In genomic region chr17:4329838-4330237, GRCh38 we compare ENCODE assay signal across 12 cellular contexts. TPM values are rescaled to one million over a fixed set of nuclear protein-coding genes. Genes with fewer than 3 reads are reported as not detected.
DNase-seq lines count a peak whose midpoint lies in the region; ATAC-seq, FAIRE-seq and TF ChIP-seq lines count a peak whose summit lies in the region.
"Had no signal": no experiment of that assay in that cellular context is flagged by ENCODE, and none has a peak within 500 bp of the region (broad histone marks: within the 10 kb centered on the region; RNA-seq: fewer than 3 reads in every experiment).

No MANE protein-coding gene starts in this region.

- TF ChIP-seq CTCF in bronchial epithelial cell (IDR thresholded peaks at IDR 0.05; ENCODE audit: insufficient read depth, low read length, severe bottlenecking) = no peak
- TF ChIP-seq CTCF in mesothelial cell of epicardium (IDR thresholded peaks at IDR 0.05; ENCODE audit: unreplicated experiment) = no peak

- DNase-seq in AG20443 (ENCODE audit: low spot score) (peak; percentile 83), bronchial epithelial cell (ENCODE audit: low read depth) (peak; percentile 100), mesothelial cell of epicardium (ENCODE audit: low spot score in 2 of 2, unreplicated experiment in 2 of 2) (no peak), NAMALWA (ENCODE audit: low spot score) (no peak), medulla oblongata (ENCODE audit: extremely low spot score) (no peak), middle frontal gyrus (ENCODE audit: extremely low spot score, low spot score) (no peak)
- DNase-seq: DND-41, naive B cell, NCI-H1694 had no signal

- no peak overlapping the region for H3K4me3 ChIP-seq in HUES48 (ENCODE audit: low read depth, low read length)
- H3K4me3 ChIP-seq in bronchial epithelial cell (ENCODE audit: low read depth, low read length) = no peak overlapping the region
- H3K4me3 ChIP-seq: esophagus muscularis mucosa had no signal

- H3K27ac ChIP-seq in HUES48 (ENCODE audit: low read depth, low read length) = peak overlapping the region; percentile 37
- H3K27ac ChIP-seq: esophagus muscularis mucosa had no signal

- H3K4me3 Mint-ChIP-seq in mesothelial cell of epicardium = no peak overlapping the region
- H3K4me3 Mint-ChIP-seq: naive B cell had no signal

- FAIRE-seq in bronchial epithelial cell (lab: Jason Lieb, UNC) = peak; percentile 32

- no peaks in the 10 kb centered on the region for H3K9me3 ChIP-seq in HUES48 (ENCODE audit: control insufficient read depth, insufficient read depth, low read length)
- H3K9me3 ChIP-seq: esophagus muscularis mucosa had no signal

- H3K9ac ChIP-seq in HUES48 (ENCODE audit: low read depth, low read length) = no peak overlapping the region

- ATAC-seq in HG03460 (IDR thresholded peaks at IDR 0.05; ENCODE audit: unreplicated experiment) = no peak

- peaks cover 50% of the 10 kb centered on the region for H3K4me1 Mint-ChIP-seq in mesothelial cell of epicardium

- H3K36me3 Mint-ChIP-seq in mesothelial cell of epicardium = peaks cover 22% of the 10 kb centered on the region

- H3K27ac Mint-ChIP-seq in mesothelial cell of epicardium = peak overlapping the region; percentile 94

- H3K36me3 ChIP-seq in HUES48 (ENCODE audit: control insufficient read depth, insufficient read depth, low read length) (peaks cover 4% of the 10 kb centered on the region; the same call in 1 of the 2 replicates), bronchial epithelial cell (ENCODE audit: control insufficient read depth, insufficient read depth, low read length) (no peaks in the 10 kb centered on the region)
- H3K36me3 ChIP-seq: esophagus muscularis mucosa had no signal

- H3K4me1 ChIP-seq in HUES48 (ENCODE audit: control insufficient read depth, insufficient read depth, low read length) = peaks cover 17% of the 10 kb centered on the region

- H3K9me3 Mint-ChIP-seq in mesothelial cell of epicardium = peaks cover 16% of the 10 kb centered on the region

- no peaks in the 10 kb centered on the region for H3K27me3 ChIP-seq in HUES48 (ENCODE audit: control insufficient read depth, insufficient read depth, low read length)
- no peaks in the 10 kb centered on the region for H3K27me3 ChIP-seq in bronchial epithelial cell (ENCODE audit: control insufficient read depth, insufficient read depth, low read length)
- H3K27me3 ChIP-seq: esophagus muscularis mucosa had no signal

- no peaks in the 10 kb centered on the region for H3K27me3 Mint-ChIP-seq in mesothelial cell of epicardium (ENCODE audit: low read depth)
- H3K27me3 Mint-ChIP-seq: naive B cell had no signal

RNA-seq across cellular contexts. Expression of gene UBE2G1, which starts 36.6 kb away (rescaled TPM):
- 39.2 and 42.2 TPM in 2 replicates for total RNA-seq in bronchial epithelial cell
- 81.5 to 86.9 TPM (median 84.1 TPM) in 3 replicates for total RNA-seq in mesothelial cell of epicardium

Comparison
In these comparisons a context has a peak if more than half of its experiments do, and no peak if none do; other contexts are left out.
1. DNase-seq: peak in AG20443 (single experiment) and bronchial epithelial cell (single experiment); none in mesothelial cell of epicardium (0 of 2), NAMALWA (single experiment), medulla oblongata (single experiment) and middle frontal gyrus (single experiment).